Comparison of ENCODE assay signal across 19 cellular contexts in genomic region chr1:3064901-3065300, GRCh38. TPM values are rescaled to one million over a fixed set of nuclear protein-coding genes. Genes with fewer than 3 reads are reported as not detected.
"Had no signal": no experiment of that assay in that cellular context is flagged by ENCODE, and none has a peak within 500 bp of the region (broad histone marks: within the 10 kb centered on the region; RNA-seq: fewer than 3 reads in every experiment).

No MANE protein-coding gene starts in this region.

- ATAC-seq: T-helper 17 cell had no signal

- H3K4me3 Mint-ChIP-seq: stimulated activated naive CD8-positive, alpha-beta T cell treated with anti-CD3 and anti-CD28 coated beads, Interleukin-15, Interleukin-2, amounts not matched to agents 100 ng/mL and 50 ng/mL, for 24 hours; T-helper 17 cell had no signal

- H3K27ac ChIP-seq: epithelial cell of prostate, parathyroid adenoma, vagina, WERI-Rb-1 had no signal

- H3K4me1 ChIP-seq: parathyroid adenoma had no signal

- H3K4me3 ChIP-seq: smooth muscle cell, vagina had no signal

- H3K9ac ChIP-seq: parathyroid adenoma had no signal

- H3K27ac Mint-ChIP-seq: stimulated activated naive CD8-positive, alpha-beta T cell treated with anti-CD3 and anti-CD28 coated beads, Interleukin-15, Interleukin-2, amounts not matched to agents 100 ng/mL and 50 ng/mL, for 24 hours; T-helper 17 cell had no signal

- H3K9me3 ChIP-seq: vagina had no signal

- H3K36me3 ChIP-seq: vagina, WERI-Rb-1 had no signal

- H3K9me3 Mint-ChIP-seq: stimulated activated naive CD8-positive, alpha-beta T cell treated with anti-CD3 and anti-CD28 coated beads, Interleukin-15, Interleukin-2, amounts not matched to agents 100 ng/mL and 50 ng/mL, for 24 hours had no signal

- DNase-seq: activated CD4-positive, alpha-beta T cell treated with anti-CD3 and anti-CD28 coated beads, Interleukin-2, amount 50 U/mL, for 48 hours; activated gamma-delta T cell treated with Interleukin-2 at 50 U/mL for 16 hours; activated T-cell treated with anti-CD3 and anti-CD28 coated beads, Interleukin-2, amount 50 U/mL, for 48 hours; anterior cingulate cortex; cerebellar nuclear complex; dermis blood vessel endothelial cell; foreskin melanocyte; stimulated activated CD4-positive, alpha-beta T cell treated with anti-CD3 and anti-CD28 coated beads, Interleukin-4, amount 100 ng/mL, for 4 hours; stimulated activated CD8-positive, alpha-beta memory T cell treated with anti-CD3 and anti-CD28 coated beads, Interleukin-4, amount 100 ng/mL, for 48 hours; T-helper 17 cell had no signal

RNA-seq across cellular contexts. Expression of gene PRDM16, which starts 4.1 kb away (rescaled TPM):
- total RNA-seq: dermis blood vessel endothelial cell, lung microvascular endothelial cell, T-helper 17 cell had no signal

RNA-seq across cellular contexts. Expression of gene ACTRT2, which starts 43.6 kb away (rescaled TPM):
- total RNA-seq: dermis blood vessel endothelial cell, fibroblast of lung, lung microvascular endothelial cell, smooth muscle cell, T-helper 17 cell, temporal lobe, vagina had no signal
- polyA plus RNA-seq: fibroblast of lung, smooth muscle cell had no signal
